In the genomic region with DNA sequence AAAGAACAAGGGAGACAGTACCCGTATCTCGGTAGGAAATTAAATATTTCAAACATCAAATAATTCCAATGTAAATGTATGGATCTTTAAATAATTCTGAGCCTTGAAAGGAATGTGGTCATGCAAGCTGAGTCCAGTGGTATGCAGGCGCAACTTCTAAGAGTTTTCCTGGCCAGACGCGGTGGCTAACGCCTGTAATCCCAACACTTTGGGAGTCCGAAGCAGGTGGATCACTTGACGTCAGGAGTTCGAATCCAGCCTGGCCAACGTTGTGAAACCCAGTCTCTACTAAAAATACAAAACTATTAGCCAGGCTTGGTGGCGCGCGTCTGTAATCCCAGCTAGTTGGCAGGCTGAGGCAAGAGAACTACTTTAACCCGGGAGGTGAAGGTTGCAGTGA, we compare ENCODE assay signal across 9 cellular contexts. TPM values are rescaled to one million over a fixed set of nuclear protein-coding genes. Genes with fewer than 3 reads are reported as not detected.
DNase-seq lines count a peak whose midpoint lies in the region; ATAC-seq and TF ChIP-seq lines count a peak whose summit lies in the region.
"Had no signal": no experiment of that assay in that cellular context is flagged by ENCODE, and none has a peak within 500 bp of the region (broad histone marks: within the 10 kb centered on the region; RNA-seq: fewer than 3 reads in every experiment).

No MANE protein-coding gene starts in this region.

- H3K4me1 Mint-ChIP-seq in CD4-positive, alpha-beta T cell (ENCODE audit: low read depth), result peaks cover 25% of the 10 kb centered on the region
- H3K4me1 Mint-ChIP-seq in endodermal cell (peaks cover 4% of the 10 kb centered on the region), progenitor cell of endocrine pancreas (ENCODE audit: low read depth) (peaks cover 11% of the 10 kb centered on the region)

- peak overlapping the region; percentile 41; the same call in 1 of the 2 replicates for H3K9ac ChIP-seq in PC-3 (ENCODE audit: low read length)
- no peak overlapping the region for H3K9ac ChIP-seq in endodermal cell (ENCODE audit: extremely low read depth, low read length, poor library complexity, severe bottlenecking)

- peaks cover 21% of the 10 kb centered on the region for H3K36me3 ChIP-seq in PC-3 (ENCODE audit: low read depth, low read length)
- no peaks in the 10 kb centered on the region for H3K36me3 ChIP-seq in endodermal cell (ENCODE audit: control insufficient read depth, insufficient read depth, low read length)

- H3F3A ChIP-seq in PC-3 (ENCODE audit: low read length, unreplicated experiment), result no peaks in the 10 kb centered on the region

- H3K9me3 Mint-ChIP-seq in CD4-positive, alpha-beta T cell, result peaks cover 8% of the 10 kb centered on the region
- peaks cover 43% of the 10 kb centered on the region for H3K9me3 Mint-ChIP-seq in endodermal cell
- peaks cover 24% of the 10 kb centered on the region for H3K9me3 Mint-ChIP-seq in progenitor cell of endocrine pancreas (ENCODE audit: low read depth)

- DNase-seq in CD4-positive, alpha-beta T cell, result no peak
- no peak for DNase-seq in PC-3
- DNase-seq in endodermal cell, result no peak
- DNase-seq in progenitor cell of endocrine pancreas (ENCODE audit: low spot score, unreplicated experiment), result no peak
- DNase-seq in sciatic nerve (ENCODE audit: low spot score), result no peak
- DNase-seq in Kasumi-1 (lab: John Stamatoyannopoulos, UW), result no peak
- DNase-seq: NCI-H510A had no signal

- no TSS peak for BruUV-seq in PC-3 (replicated peaks; lab: Mats Ljungman, UMichigan)

- H3K9me2 ChIP-seq in PC-3 (replicated peaks; ENCODE audit: low read length), result no peaks in the 10 kb centered on the region

- H3K27ac ChIP-seq in CD4-positive, alpha-beta T cell (ENCODE audit: low read depth, low read length), result no peak overlapping the region
- H3K27ac ChIP-seq in PC-3 (ENCODE audit: low read length), result no peak overlapping the region
- no peak overlapping the region for H3K27ac ChIP-seq in endodermal cell (ENCODE audit: low read depth, low read length)

- H3K36me3 Mint-ChIP-seq in CD4-positive, alpha-beta T cell (ENCODE audit: low read depth), result peaks cover 54% of the 10 kb centered on the region
- H3K36me3 Mint-ChIP-seq in endodermal cell (ENCODE audit: low read depth), result peaks cover 12% of the 10 kb centered on the region
- peaks cover 11% of the 10 kb centered on the region for H3K36me3 Mint-ChIP-seq in progenitor cell of endocrine pancreas (ENCODE audit: insufficient read depth)

- POLR2A ChIA-PET in CD4-positive, alpha-beta T cell (lab: Charles Lee), result interaction anchor here (0.9 to 1.3 kb wide), 6 partner anchors 34 to 1283 kb away, joined by 3 to 5 read pairs (median 4); a partner anchor contains a TSS
- POLR2A ChIA-PET in PC-3 (lab: Charles Lee; ENCODE audit: unreplicated experiment), result interaction anchor here (1.4 kb wide), 1 partner anchor 137 kb away, joined by 4 read pairs; no protein-coding TSS in a partner anchor

- WGBS in endodermal cell (ENCODE audit: insufficient coverage in 1 of 2, insufficient read length in 1 of 2), 2 experiments, result 89 to 91% methylated on average over 12 of the region's 14 CpGs

- CTCF ChIA-PET in CD4-positive, alpha-beta T cell (lab: Charles Lee), result interaction anchor here (1.0 kb wide), 1 partner anchor 93 kb away, joined by 3 read pairs; no protein-coding TSS in a partner anchor
- CTCF ChIA-PET in PC-3 (lab: Charles Lee), result no interaction called here

- no peaks in the 10 kb centered on the region for H3K27me3 ChIP-seq in CD4-positive, alpha-beta T cell (ENCODE audit: control insufficient read depth, insufficient read depth, low read length)
- H3K27me3 ChIP-seq in PC-3 (ENCODE audit: low read length), result no peaks in the 10 kb centered on the region
- H3K27me3 ChIP-seq in endodermal cell (ENCODE audit: control insufficient read depth, insufficient read depth, low read length, poor library complexity, severe bottlenecking), result no peaks in the 10 kb centered on the region

- no peak overlapping the region for H3K27ac Mint-ChIP-seq in CD4-positive, alpha-beta T cell
- H3K27ac Mint-ChIP-seq in endodermal cell (peak overlapping the region; percentile 48), progenitor cell of endocrine pancreas (peak overlapping the region; percentile 64)

- peaks cover 18% of the 10 kb centered on the region for H3K9me3 ChIP-seq in CD4-positive, alpha-beta T cell (ENCODE audit: control insufficient read depth, low read length)
- H3K9me3 ChIP-seq in PC-3 (ENCODE audit: low read length) (peaks cover 33% of the 10 kb centered on the region), endodermal cell (ENCODE audit: control insufficient read depth, low read length) (peaks cover 12% of the 10 kb centered on the region)

- H3K4me3 Mint-ChIP-seq in CD4-positive, alpha-beta T cell, result peak overlapping the region; percentile 95
- peak overlapping the region; percentile 89 for H3K4me3 Mint-ChIP-seq in endodermal cell
- peak overlapping the region; percentile 94 for H3K4me3 Mint-ChIP-seq in progenitor cell of endocrine pancreas (ENCODE audit: low read depth)

- no peak for TF ChIP-seq CTCF in CD4-positive, alpha-beta T cell (IDR thresholded peaks at IDR 0.05)
- TF ChIP-seq CTCF in PC-3 (conservative IDR thresholded peaks at IDR 0.05; ENCODE audit: low read depth, low read length) (no peak), endodermal cell (conservative IDR thresholded peaks at IDR 0.05) (no peak), progenitor cell of endocrine pancreas (IDR thresholded peaks at IDR 0.05; ENCODE audit: unreplicated experiment) (no peak)

- H3K4me1 ChIP-seq in PC-3 (ENCODE audit: insufficient read depth, low read length), result no peaks in the 10 kb centered on the region
- no peaks in the 10 kb centered on the region for H3K4me1 ChIP-seq in endodermal cell (ENCODE audit: control insufficient read depth, insufficient read depth, low read length)

- peak overlapping the region; percentile 89 for H3K4me2 ChIP-seq in PC-3 (ENCODE audit: low read length)

- H3K4me3 ChIP-seq in PC-3 (ENCODE audit: low read length) (peak overlapping the region; percentile 79), endodermal cell (ENCODE audit: low read length) (no peak overlapping the region)

- peaks cover 28% of the 10 kb centered on the region for H3K79me2 ChIP-seq in PC-3 (ENCODE audit: low read length)

- H4K20me1 ChIP-seq in PC-3 (ENCODE audit: low read length), result no peaks in the 10 kb centered on the region

- H2AFZ ChIP-seq in PC-3 (ENCODE audit: low read length), result peak overlapping the region; percentile 98

- peaks cover 18% of the 10 kb centered on the region for H3K27me3 Mint-ChIP-seq in CD4-positive, alpha-beta T cell
- H3K27me3 Mint-ChIP-seq in endodermal cell (ENCODE audit: insufficient read depth) (peaks cover 24% of the 10 kb centered on the region), progenitor cell of endocrine pancreas (no peaks in the 10 kb centered on the region)

- intact Hi-C loops in CD4-positive, alpha-beta T cell (cut with DNase I, micrococcal nuclease), result loop anchor here (2.0 to 10.0 kb wide), 6 partner anchors 35 to 388 kb away; a partner anchor contains a TSS
- intact Hi-C loops in PC-3 (cut with micrococcal nuclease) (loop anchor here (2.0 to 10.0 kb wide), 2 partner anchors 78 to 138 kb away; a partner anchor contains a TSS), sciatic nerve (cut with DNase I) (no loop called here)

- no peak for ATAC-seq in CD4-positive, alpha-beta T cell (ENCODE audit: poor library complexity)
- no peak for ATAC-seq in PC-3
- no peak for ATAC-seq in sciatic nerve
- no peak for ATAC-seq in GM21515 (IDR thresholded peaks at IDR 0.05; ENCODE audit: unreplicated experiment)
- ATAC-seq in HG03175 (IDR thresholded peaks at IDR 0.05; ENCODE audit: unreplicated experiment), result no peak

RNA-seq across cellular contexts. Expression of a gene that starts 1.1 kb away (rescaled TPM):
- total RNA-seq in CD4-positive, alpha-beta T cell, result 1 to 10 TPM; 7.5 to 8.0 TPM
- 4.4 and 6.6 TPM in 2 replicates for total RNA-seq in PC-3 (2014; rRNA removed)
- total RNA-seq in endodermal cell, result 10 to 100 TPM; 19.0 to 24.3 TPM
- polyA plus RNA-seq in endodermal cell (2013, experiment 1 of 2), result 7.1 TPM
- polyA plus RNA-seq in endodermal cell (2013, experiment 2 of 2), result 8.1 TPM
- 10.3 and 10.4 TPM in 2 replicates for total RNA-seq in progenitor cell of endocrine pancreas
- 8.3 TPM for total RNA-seq in sciatic nerve

RNA-seq across cellular contexts. Expression of a gene that starts 33.0 kb away (rescaled TPM):
- total RNA-seq in CD4-positive, alpha-beta T cell, result 10 to 100 TPM; 13.5 to 16.3 TPM
- 13.1 and 25.6 TPM in 2 replicates for total RNA-seq in PC-3 (2014; rRNA removed)
- 10 to 100 TPM; 42.2 to 48.8 TPM for total RNA-seq in endodermal cell
- polyA plus RNA-seq in endodermal cell (2013, experiment 1 of 2), result 7.9 TPM
- 6.6 TPM for polyA plus RNA-seq in endodermal cell (2013, experiment 2 of 2)
- 24.4 and 27.2 TPM in 2 replicates for total RNA-seq in progenitor cell of endocrine pancreas
- 16.1 TPM for total RNA-seq in sciatic nerve
